Comparison of ENCODE assay signal across 24 cellular contexts in the genomic region with DNA sequence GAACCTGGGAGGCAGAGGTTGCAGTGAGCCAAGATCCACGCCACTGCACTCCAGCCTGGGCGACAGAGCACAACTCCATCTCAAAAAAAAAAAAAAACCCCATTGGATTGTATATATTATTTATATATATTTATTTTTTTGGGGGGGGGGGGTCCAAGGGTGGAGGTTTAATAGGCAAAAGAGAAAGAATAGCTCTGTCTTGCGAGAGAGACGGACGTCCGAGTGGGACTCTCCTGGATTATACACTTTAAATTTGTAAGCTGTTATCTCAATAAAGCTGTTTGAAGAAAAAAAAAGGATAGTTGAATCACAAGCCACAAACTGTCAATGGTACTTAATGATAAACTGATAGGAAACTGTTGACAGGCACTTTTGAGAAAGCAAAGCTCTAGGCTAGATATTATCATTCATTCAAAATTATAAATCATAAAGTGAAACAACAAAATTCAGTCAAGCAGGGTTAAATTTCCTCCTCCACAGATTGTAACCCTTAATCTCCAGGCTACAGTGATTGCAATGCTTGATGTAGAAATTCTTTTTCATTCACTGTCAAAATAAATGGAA.
"Had no signal": no experiment of that assay in that cellular context is flagged by ENCODE, and none has a peak within 500 bp of the region (broad histone marks: within the 10 kb centered on the region; RNA-seq: fewer than 3 reads in every experiment).

No MANE protein-coding gene starts in this region.

- H3K4me1 Mint-ChIP-seq: activated B cell treated with CpG ODN at 0.5 μM for 24 hours, nephron had no signal

- DNase-seq: activated B cell treated with CpG ODN at 0.5 μM for 24 hours; activated CD4-positive, alpha-beta T cell treated with anti-CD3 and anti-CD28 coated beads, Interleukin-2, amount 50 U/mL, for 1 hour; activated effector memory CD4-positive, alpha-beta T cell treated with anti-CD3 and anti-CD28 coated beads, Interleukin-2, amount 50 U/mL, for 16 hours; central memory CD4-positive, alpha-beta T cell; dermis blood vessel endothelial cell; effector CD4-positive, alpha-beta T cell; esophagus squamous epithelium; left lung; lower lobe of right lung; mesenchymal stem cell; sigmoid colon; small intestine; stimulated activated CD4-positive, alpha-beta T cell treated with anti-CD3 and anti-CD28 coated beads, Interleukin-1b, Interleukin-23, amount 100 ng/mL, for 48 hours; stimulated activated CD4-positive, alpha-beta T cell treated with anti-CD3 and anti-CD28 coated beads, Interleukin-4, amount 100 ng/mL, for 4 hours; stimulated activated CD8-positive, alpha-beta memory T cell treated with anti-CD3 and anti-CD28 coated beads, Interleukin-4, amount 100 ng/mL, for 48 hours; stimulated activated naive CD4-positive, alpha-beta T cell; T1000 had no signal

- H3K27me3 Mint-ChIP-seq: activated B cell treated with CpG ODN at 0.5 μM for 24 hours; activated naive CD4-positive, alpha-beta T cell treated with anti-CD3 and anti-CD28 coated beads, Interleukin-2, amount 50 U/mL, for 24 hours had no signal

- H3K27me3 ChIP-seq: breast epithelium, esophagus squamous epithelium, left lung, neutrophil, sigmoid colon, tibial nerve had no signal

- H3K4me3 Mint-ChIP-seq: activated B cell treated with CpG ODN at 0.5 μM for 24 hours; activated naive CD4-positive, alpha-beta T cell treated with anti-CD3 and anti-CD28 coated beads, Interleukin-2, amount 50 U/mL, for 24 hours; activated T-helper 1 cell treated with anti-CD3 and anti-CD28 coated beads, Interleukin-12 subunit alpha, Interleukin-12 subunit beta, Interleukin-2, Interleukin-4 antibody, amounts not matched to agents 30 ng/mL and 10 ng/mL and 1 ng/mL, durations not matched to agents 14 hours and 24 hours and 36 hours; nephron had no signal

- H3K4me3 ChIP-seq: breast epithelium, esophagus squamous epithelium, left lung, lower lobe of right lung, sigmoid colon, SK-N-MC, tibial nerve had no signal

- H3K4me1 ChIP-seq: breast epithelium, sigmoid colon, tibial nerve had no signal

- H3K27ac Mint-ChIP-seq: activated B cell treated with CpG ODN at 0.5 μM for 24 hours; activated naive CD4-positive, alpha-beta T cell treated with anti-CD3 and anti-CD28 coated beads, Interleukin-2, amount 50 U/mL, for 24 hours; activated T-helper 1 cell treated with anti-CD3 and anti-CD28 coated beads, Interleukin-12 subunit alpha, Interleukin-12 subunit beta, Interleukin-2, Interleukin-4 antibody, amounts not matched to agents 30 ng/mL and 10 ng/mL and 1 ng/mL, durations not matched to agents 14 hours and 24 hours and 36 hours; nephron had no signal

- H3K9me3 Mint-ChIP-seq: activated B cell treated with CpG ODN at 0.5 μM for 24 hours; activated naive CD4-positive, alpha-beta T cell treated with anti-CD3 and anti-CD28 coated beads, Interleukin-2, amount 50 U/mL, for 24 hours; activated T-helper 1 cell treated with anti-CD3 and anti-CD28 coated beads, Interleukin-12 subunit alpha, Interleukin-12 subunit beta, Interleukin-2, Interleukin-4 antibody, amounts not matched to agents 30 ng/mL and 10 ng/mL and 1 ng/mL, durations not matched to agents 14 hours and 24 hours and 36 hours; nephron had no signal

- H3K9me3 ChIP-seq: breast epithelium, esophagus squamous epithelium, left lung, lower lobe of right lung, neutrophil, sigmoid colon, tibial nerve had no signal
